9 cellular contexts compared by ENCODE assay signal in the genomic region with DNA sequence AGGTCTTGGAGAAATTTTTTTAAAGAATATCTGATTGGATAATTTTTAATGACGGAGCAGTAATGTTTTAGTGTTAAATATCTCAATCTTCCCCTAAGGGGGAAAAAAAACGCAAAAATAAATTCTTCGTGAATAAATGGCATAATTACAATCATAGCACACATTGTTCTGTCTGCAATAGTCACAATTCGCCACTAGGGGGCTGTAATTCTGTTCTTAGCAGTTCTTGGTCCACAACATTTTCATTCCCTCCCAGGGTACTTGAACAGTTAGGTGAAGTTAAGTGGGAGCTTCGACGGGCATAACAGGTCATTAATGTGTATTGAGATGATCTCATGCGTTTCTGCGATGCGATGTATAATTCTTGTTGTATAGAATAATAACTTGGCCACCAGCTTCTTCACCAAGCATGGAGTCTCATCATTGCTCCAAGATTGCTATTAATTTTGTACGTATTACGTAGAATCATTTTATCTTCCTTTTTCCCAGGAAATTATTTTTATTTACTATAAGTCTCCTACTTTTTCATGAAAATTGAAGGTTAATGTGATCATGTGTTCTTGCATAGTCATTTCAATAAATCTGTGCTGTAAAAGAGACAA. TPM values are rescaled to one million over a fixed set of nuclear protein-coding genes. Genes with fewer than 3 reads are reported as not detected.
DNase-seq lines count a peak whose midpoint lies in the region; ATAC-seq and TF ChIP-seq lines count a peak whose summit lies in the region.
"Had no signal": no experiment of that assay in that cellular context is flagged by ENCODE, and none has a peak within 500 bp of the region (broad histone marks: within the 10 kb centered on the region; RNA-seq: fewer than 3 reads in every experiment).

No MANE protein-coding gene starts in this region.

- no peaks in the 10 kb centered on the region for H3K36me3 Mint-ChIP-seq in activated T-helper 1 cell treated with anti-CD3 and anti-CD28 coated beads, Interleukin-12 subunit alpha, Interleukin-12 subunit beta, Interleukin-2, Interleukin-4 antibody, amounts not matched to agents 30 ng/mL and 10 ng/mL and 1 ng/mL, durations not matched to agents 14 hours and 24 hours and 36 hours (ENCODE audit: low read depth)

- H3K27me3 ChIP-seq in BE2C = no peaks in the 10 kb centered on the region

- DNase-seq in BE2C = peak; percentile 35
- no peak for DNase-seq in GM10266 (ENCODE audit: extremely low spot score)
- peak; percentile 39 to 64 for DNase-seq in NCI-H526 (lab: John Stamatoyannopoulos, UW)
- DNase-seq in choroid plexus epithelial cell (ENCODE audit: low read depth) = peak; percentile 61
- peak; percentile 37 for DNase-seq in midbrain (lab: John Stamatoyannopoulos, UW)
- DNase-seq in putamen (ENCODE audit: low spot score) = no peak
- DNase-seq in activated T-helper 1 cell treated with anti-CD3 and anti-CD28 coated beads, Interleukin-12 subunit alpha, Interleukin-12 subunit beta, Interleukin-2, Interleukin-4 antibody, amounts not matched to agents 30 ng/mL and 10 ng/mL and 1 ng/mL, durations not matched to agents 14 hours and 24 hours and 36 hours (ENCODE audit: low spot score) = no peak

- H3K4me1 Mint-ChIP-seq in activated T-helper 1 cell treated with anti-CD3 and anti-CD28 coated beads, Interleukin-12 subunit alpha, Interleukin-12 subunit beta, Interleukin-2, Interleukin-4 antibody, amounts not matched to agents 30 ng/mL and 10 ng/mL and 1 ng/mL, durations not matched to agents 14 hours and 24 hours and 36 hours (ENCODE audit: low read depth) = no peaks in the 10 kb centered on the region

- H3K27ac Mint-ChIP-seq in activated T-helper 1 cell treated with anti-CD3 and anti-CD28 coated beads, Interleukin-12 subunit alpha, Interleukin-12 subunit beta, Interleukin-2, Interleukin-4 antibody, amounts not matched to agents 30 ng/mL and 10 ng/mL and 1 ng/mL, durations not matched to agents 14 hours and 24 hours and 36 hours = no peak overlapping the region

- intact Hi-C loops in activated T-helper 1 cell treated with anti-CD3 and anti-CD28 coated beads, Interleukin-12 subunit alpha, Interleukin-12 subunit beta, Interleukin-2, Interleukin-4 antibody, amounts not matched to agents 30 ng/mL and 10 ng/mL and 1 ng/mL, durations not matched to agents 14 hours and 24 hours and 36 hours (cut with micrococcal nuclease) = no loop called here

- no peaks in the 10 kb centered on the region for H3K4me1 ChIP-seq in BE2C

- peak; percentile 81 for ATAC-seq in HG02884 (IDR thresholded peaks at IDR 0.05; ENCODE audit: unreplicated experiment)

- H3K36me3 ChIP-seq in BE2C = no peaks in the 10 kb centered on the region

- no peaks in the 10 kb centered on the region for H3K9me3 ChIP-seq in BE2C

- TF ChIP-seq CTCF in BE2C (IDR thresholded peaks at IDR 0.05; ENCODE audit: low read depth, low read length) (peak; percentile 71), GM10266 (IDR thresholded peaks at IDR 0.05; ENCODE audit: control insufficient read depth, insufficient read depth, low read depth, missing control alignments) (peak; percentile 59), choroid plexus epithelial cell (conservative IDR thresholded peaks at IDR 0.05; ENCODE audit: low read depth, low read length) (peak; percentile 66)

- H3K4me3 ChIP-seq in BE2C (ENCODE audit: low read depth, low read length) = no peak overlapping the region
- no peak overlapping the region for H3K4me3 ChIP-seq in choroid plexus epithelial cell (ENCODE audit: low read depth, low read length)

- H3K9me3 Mint-ChIP-seq in activated T-helper 1 cell treated with anti-CD3 and anti-CD28 coated beads, Interleukin-12 subunit alpha, Interleukin-12 subunit beta, Interleukin-2, Interleukin-4 antibody, amounts not matched to agents 30 ng/mL and 10 ng/mL and 1 ng/mL, durations not matched to agents 14 hours and 24 hours and 36 hours = no peaks in the 10 kb centered on the region

- H3K4me3 Mint-ChIP-seq in activated T-helper 1 cell treated with anti-CD3 and anti-CD28 coated beads, Interleukin-12 subunit alpha, Interleukin-12 subunit beta, Interleukin-2, Interleukin-4 antibody, amounts not matched to agents 30 ng/mL and 10 ng/mL and 1 ng/mL, durations not matched to agents 14 hours and 24 hours and 36 hours = no peak overlapping the region

- no peaks in the 10 kb centered on the region for H3K27me3 Mint-ChIP-seq in activated T-helper 1 cell treated with anti-CD3 and anti-CD28 coated beads, Interleukin-12 subunit alpha, Interleukin-12 subunit beta, Interleukin-2, Interleukin-4 antibody, amounts not matched to agents 30 ng/mL and 10 ng/mL and 1 ng/mL, durations not matched to agents 14 hours and 24 hours and 36 hours (ENCODE audit: insufficient read depth)

RNA-seq across cellular contexts. Expression of gene HTR2C, which starts 27.2 kb away (rescaled TPM):
- polyA plus RNA-seq in BE2C (2012; ENCODE audit: insufficient read depth, insufficient read length, low read depth) = 0.46 TPM
- not detected in 2 replicates for total RNA-seq in activated T-helper 1 cell treated with anti-CD3 and anti-CD28 coated beads, Interleukin-12 subunit alpha, Interleukin-12 subunit beta, Interleukin-2, Interleukin-4 antibody, amounts not matched to agents 30 ng/mL and 10 ng/mL and 1 ng/mL, durations not matched to agents 14 hours and 24 hours and 36 hours
- total RNA-seq: T-helper 1 cell treated with Interleukin-12 subunit alpha and Interleukin-12 subunit beta and Interleukin-4 antibody, amounts not matched to agents 30 ng/mL and 1 ng/mL, for 36 hours had no signal

Comparison
In these comparisons a context has a peak if more than half of its experiments do, and no peak if none do; other contexts are left out.
1. DNase-seq: peak in BE2C (single experiment), NCI-H526 (2 of 2), choroid plexus epithelial cell (single experiment) and midbrain (single experiment); none in GM10266 (single experiment), putamen (single experiment) and activated T-helper 1 cell treated with anti-CD3 and anti-CD28 coated beads, Interleukin-12 subunit alpha, Interleukin-12 subunit beta, Interleukin-2, Interleukin-4 antibody, amounts not matched to agents 30 ng/mL and 10 ng/mL and 1 ng/mL, durations not matched to agents 14 hours and 24 hours and 36 hours (single experiment).
2. Peak in every context shown above with its lines, with median percentiles within 50 percentile points of each other: CTCF ChIP-seq.